ENCODE assay signal across 1 cellular context in genomic region chr2:232890896-232891601, GRCh38.
TF ChIP-seq lines count a peak whose summit lies in the region.

No MANE protein-coding gene starts in this region.

TF ChIP-seq in WTC11, 78 proteins besides CTCF, POLR2A, EP300 and RAD21 (continued from another document):
- TF ChIP-seq USF2 (CRISPR knock-in tag; IDR thresholded peaks at IDR 0.05), result peak; percentile 95
